8 cellular contexts compared by ENCODE assay signal in genomic region chr13:29850213-29850898, GRCh38.
DNase-seq lines count a peak whose midpoint lies in the region; ATAC-seq and TF ChIP-seq lines count a peak whose summit lies in the region.

TSS of gene UBL3 (minus strand) at chr13:29850617. CDS start at chr13:29849538, 1,079 bp downstream.

- DNase-seq in AG09319 (ENCODE audit: extremely low read depth, low read depth): peak; percentile 92
- peak; percentile 82 for DNase-seq in NCI-H345 treated with DMSO at 0.1 percent for 48 hours (lab: John Stamatoyannopoulos, UW; ENCODE audit: unreplicated experiment)
- DNase-seq in activated CD4-positive, CD25-positive, alpha-beta regulatory T cell (lab: John Stamatoyannopoulos, UW): peak; percentile 84 to 94 (median 90)
- peak; percentile 63 to 98 (median 95) for DNase-seq in caudate nucleus (lab: John Stamatoyannopoulos, UW)
- DNase-seq in inferior parietal cortex (ENCODE audit: extremely low spot score): peak; percentile 94
- DNase-seq in smooth muscle cell of the brain vasculature (ENCODE audit: low read depth, low spot score): peak; percentile 96

- peak; percentile 90 for ATAC-seq in GM19025 (IDR thresholded peaks at IDR 0.05; ENCODE audit: low read depth, unreplicated experiment)
- peak; percentile 90 for ATAC-seq in HG03280 (IDR thresholded peaks at IDR 0.05; ENCODE audit: unreplicated experiment)

- no peak for TF ChIP-seq CTCF in AG09319 (IDR thresholded peaks at IDR 0.05; ENCODE audit: low read depth, low read length)

- H3K27ac ChIP-seq in caudate nucleus (ENCODE audit: low read depth, low read length): peak within 1 kb of the TSS; percentile 96

Comparison
In these comparisons a context has a peak if more than half of its experiments do, and no peak if none do; other contexts are left out.
1. Peak in every context shown above with its lines: DNase-seq, ATAC-seq and H3K27ac ChIP-seq.